In genomic region chr17:8062435-8062806, GRCh38 we compare ENCODE assay signal across 17 cellular contexts. TPM values are rescaled to one million over a fixed set of nuclear protein-coding genes. Genes with fewer than 3 reads are reported as not detected.
DNase-seq lines count a peak whose midpoint lies in the region; ATAC-seq and TF ChIP-seq lines count a peak whose summit lies in the region.
"Had no signal": no experiment of that assay in that cellular context is flagged by ENCODE, and none has a peak within 500 bp of the region (broad histone marks: within the 10 kb centered on the region; RNA-seq: fewer than 3 reads in every experiment).

No MANE protein-coding gene starts in this region.

- H3K9ac ChIP-seq in colonic mucosa (ENCODE audit: low read depth in 2 of 2, low read length in 2 of 2): peak overlapping the region in 1 of 2 donors; percentile 38

- in situ Hi-C loops in transverse colon (cut with MboI; ENCODE audit: low pct_ligation_motif_present in 1 of 4, low pct_unique_long_range_greater_than_20kb in 1 of 4, low sequenced_read_pairs in 3 of 4): loop anchor here in 1 of 4 donors (10.0 kb wide), 1 partner anchor 52 kb away; the partner anchor contains the start of gene ALOXE3

- CTCF ChIA-PET in MCF 10A (lab: Yijun Ruan, JAX): interaction anchor here (0.7 to 8.8 kb wide), 17 partner anchors 9 to 319 kb away, joined by 3 to 106 read pairs (median 5); partner anchors contain the start of genes ALOX12B and ALOXE3

- H3K27ac ChIP-seq in breast epithelium: no peak overlapping the region
- H3K27ac ChIP-seq in colonic mucosa: peak overlapping the region; percentile 1
- H3K27ac ChIP-seq in transverse colon: peak overlapping the region in 3 of 4 donors; percentile 33 to 58 (median 54)
- H3K27ac ChIP-seq: skin epidermis had no signal

- DNase-seq in MCF 10A (ENCODE audit: unreplicated experiment): peak; percentile 36
- no peak for DNase-seq in breast epithelium (ENCODE audit: low spot score in 2 of 2)
- DNase-seq in colonic mucosa: peak; percentile 59
- peak; percentile 13 to 90 for DNase-seq in lung microvascular endothelial cell (ENCODE audit: low read depth in 2 of 2)
- no peak for DNase-seq in transverse colon
- DNase-seq in globus pallidus (ENCODE audit: low spot score): no peak
- DNase-seq: ACHN; activated B cell treated with CpG ODN at 0.5 μM for 24 hours; activated T-cell treated with anti-CD3 and anti-CD28 coated beads, Interleukin-2, amount 50 U/mL, for 1 hour; amygdala; effector memory CD8-positive, alpha-beta T cell; NCI-H187 had no signal

- H3K4me3 ChIP-seq in breast epithelium (peak overlapping the region in 1 of 3 donors; percentile 13), colonic mucosa (peak overlapping the region; percentile 20), transverse colon (peak overlapping the region in 3 of 4 donors; percentile 26 to 50 (median 33))
- H3K4me3 ChIP-seq: skin epidermis had no signal

- no peak for TF ChIP-seq EP300 in transverse colon (IDR thresholded peaks at IDR 0.05; ENCODE audit: low read depth)

- ATAC-seq in HG02610 (IDR thresholded peaks at IDR 0.05; ENCODE audit: unreplicated experiment) (no peak), HG02588 (IDR thresholded peaks at IDR 0.05; ENCODE audit: unreplicated experiment) (no peak)
- ATAC-seq: effector memory CD8-positive, alpha-beta T cell had no signal

- H3K27me3 Mint-ChIP-seq in MCF 10A (ENCODE audit: insufficient read depth, unreplicated experiment): peaks cover 17% of the 10 kb centered on the region

- H3K9me3 Mint-ChIP-seq in MCF 10A (ENCODE audit: unreplicated experiment): no peaks in the 10 kb centered on the region
- H3K9me3 Mint-ChIP-seq: activated B cell treated with CpG ODN at 0.5 μM for 24 hours; effector memory CD8-positive, alpha-beta T cell had no signal

- TF ChIP-seq CTCF in MCF 10A (IDR thresholded peaks at IDR 0.05; ENCODE audit: unreplicated experiment): no peak
- no peak for TF ChIP-seq CTCF in breast epithelium (IDR thresholded peaks at IDR 0.05)
- no peak for TF ChIP-seq CTCF in colonic mucosa (IDR thresholded peaks at IDR 0.05)
- TF ChIP-seq CTCF in transverse colon (IDR thresholded peaks at IDR 0.05): no peak

- POLR2A ChIA-PET in MCF 10A (lab: Yijun Ruan, JAX): interaction anchor here (0.6 to 2.7 kb wide), 8 partner anchors 12 to 233 kb away, joined by 3 to 8 read pairs (median 3); partner anchors contain the start of genes ALOXE3 and SLC25A35

- H3K27ac Mint-ChIP-seq in MCF 10A (ENCODE audit: low read depth, unreplicated experiment): no peak overlapping the region
- H3K27ac Mint-ChIP-seq: activated B cell treated with CpG ODN at 0.5 μM for 24 hours; effector memory CD8-positive, alpha-beta T cell had no signal

- H3K4me1 Mint-ChIP-seq in MCF 10A (ENCODE audit: insufficient read depth, unreplicated experiment): peaks cover 15% of the 10 kb centered on the region

- peaks cover 4 to 43% of the 10 kb centered on the region in 2 donors for H3K27me3 ChIP-seq in breast epithelium
- peaks cover 24% of the 10 kb centered on the region for H3K27me3 ChIP-seq in colonic mucosa
- H3K27me3 ChIP-seq in transverse colon: peaks cover 70% of the 10 kb centered on the region

- BruUV-seq in MCF 10A (replicated peaks; lab: Mats Ljungman, UMichigan): no TSS peak

- no peaks in the 10 kb centered on the region for H3K9me3 ChIP-seq in breast epithelium
- H3K9me3 ChIP-seq in colonic mucosa: no peaks in the 10 kb centered on the region
- no peaks in the 10 kb centered on the region for H3K9me3 ChIP-seq in transverse colon

- H3K4me1 ChIP-seq in breast epithelium: no peaks in the 10 kb centered on the region
- no peaks in the 10 kb centered on the region for H3K4me1 ChIP-seq in colonic mucosa
- H3K4me1 ChIP-seq in transverse colon: peaks cover 0 to 17% (median 8%) of the 10 kb centered on the region in 4 donors

- H3K36me3 ChIP-seq in breast epithelium: no peaks in the 10 kb centered on the region
- no peaks in the 10 kb centered on the region for H3K36me3 ChIP-seq in colonic mucosa
- H3K36me3 ChIP-seq in transverse colon: no peaks in the 10 kb centered on the region

- 4 to 27% methylated on average over 8 of the region's 8 CpGs for WGBS in transverse colon (ENCODE audit: low coverage in 1 of 2), 2 donors

- peaks cover 3% of the 10 kb centered on the region for H3K36me3 Mint-ChIP-seq in MCF 10A (ENCODE audit: insufficient read depth, unreplicated experiment)

- TF ChIP-seq POLR2A in breast epithelium (IDR thresholded peaks at IDR 0.05): no peak
- TF ChIP-seq POLR2A in transverse colon (IDR thresholded peaks at IDR 0.05): no peak

- intact Hi-C loops in MCF 10A (cut with micrococcal nuclease) (loop anchor here (5.0 kb wide), 3 partner anchors 240 to 685 kb away; partner anchors contain the start of gene RPL26), breast epithelium (cut with DNase I; ENCODE audit: low total_unique reads) (no loop called here), colonic mucosa (cut with DNase I) (no loop called here), transverse colon (cut with DNase I; ENCODE audit: low total_unique reads) (no loop called here)

- no peak overlapping the region for H3K4me3 Mint-ChIP-seq in MCF 10A (ENCODE audit: unreplicated experiment)
- H3K4me3 Mint-ChIP-seq: activated B cell treated with CpG ODN at 0.5 μM for 24 hours had no signal

RNA-seq across cellular contexts. Expression of gene ALOX15B, which starts 23.6 kb away (rescaled TPM):
- total RNA-seq in MCF 10A (2022) (18.5 and 27.6 TPM in 2 replicates), breast epithelium (10 to 100 TPM in 2 of 3 donors, 1 to 10 TPM in 1; 3.3 to 38.3 (median 12.3) TPM), colonic mucosa (under 1 TPM; 0.52 to 0.56 TPM), lung microvascular endothelial cell (not detected in 2 replicates), transverse colon (10 to 100 TPM in 1 of 4 donors, 1 to 10 TPM in 3; 3.3 to 44.4 (median 5.4) TPM)
- total RNA-seq: activated B cell treated with CpG ODN at 0.5 μM for 24 hours, H4 had no signal

RNA-seq across cellular contexts. Expression of gene ALOX12B, which starts 25.1 kb away (rescaled TPM):
- total RNA-seq in MCF 10A (2022): 1.3 TPM in 1 of 2 replicates, not detected in the other
- total RNA-seq in breast epithelium: not detected
- under 1 TPM; 0.48 to 0.69 TPM for total RNA-seq in colonic mucosa
- total RNA-seq in lung microvascular endothelial cell: not detected in 2 replicates
- not detected for total RNA-seq in transverse colon
- total RNA-seq: H4 had no signal

RNA-seq across cellular contexts. Expression of gene ALOXE3, which starts 55.9 kb away (rescaled TPM):
- total RNA-seq in MCF 10A (2022): 13.1 and 14.1 TPM in 2 replicates
- total RNA-seq in breast epithelium: under 1 TPM in 1 of 3 donors, not detected in 2; 0.73 TPM
- total RNA-seq in colonic mucosa: not detected
- total RNA-seq in lung microvascular endothelial cell: under 0.01 TPM in 1 of 2 replicates, not detected in the other
- total RNA-seq in transverse colon: under 1 TPM in 1 of 4 donors, not detected in 3; 0.79 TPM
- total RNA-seq: activated B cell treated with CpG ODN at 0.5 μM for 24 hours, H4, mucosa of gallbladder had no signal

Comparison
In these comparisons a context has a peak if more than half of its experiments do, and no peak if none do; other contexts are left out.
1. DNase-seq: peak in MCF 10A (single experiment), colonic mucosa (single experiment) and lung microvascular endothelial cell (2 of 2); none in breast epithelium (0 of 2), transverse colon (single experiment) and globus pallidus (single experiment).
2. H3K27ac ChIP-seq: peak in colonic mucosa (single experiment) and transverse colon (3 of 4); none in breast epithelium (0 of 2).